In genomic region chr11:35165416-35166368, GRCh38 we compare ENCODE assay signal across 8 cellular contexts. TPM values are rescaled to one million over a fixed set of nuclear protein-coding genes. Genes with fewer than 3 reads are reported as not detected.
DNase-seq lines count a peak whose midpoint lies in the region; ATAC-seq and TF ChIP-seq lines count a peak whose summit lies in the region.

No MANE protein-coding gene starts in this region.

- H3K27ac ChIP-seq in muscle layer of duodenum (ENCODE audit: low read length) (peak overlapping the region; percentile 48), subcutaneous abdominal adipose tissue (ENCODE audit: low read depth, low read length) (peak overlapping the region; percentile 66), prostate gland (no peak overlapping the region)

- intact Hi-C loops in prostate gland (cut with DNase I), result no loop called here

- H3K27me3 ChIP-seq in muscle layer of duodenum (ENCODE audit: low read depth, low read length) (no peaks in the 10 kb centered on the region), subcutaneous abdominal adipose tissue (ENCODE audit: control insufficient read depth in 5 of 5, insufficient read depth in 4 of 5, low read length in 5 of 5) (no peaks in the 10 kb centered on the region), prostate gland (replicated peaks; ENCODE audit: insufficient read depth) (no peaks in the 10 kb centered on the region)

- H3K27ac Mint-ChIP-seq in T-helper 17 cell, result peak overlapping the region; percentile 99

- peak overlapping the region; percentile 79 for H3K4me3 Mint-ChIP-seq in T-helper 17 cell

- TF ChIP-seq CTCF in astrocyte of the cerebellum (IDR thresholded peaks at IDR 0.05; ENCODE audit: low read depth, low read length, missing control alignments), result no peak
- no peak for TF ChIP-seq CTCF in prostate gland (IDR thresholded peaks at IDR 0.05)

- H3K36me3 ChIP-seq in muscle layer of duodenum (ENCODE audit: control insufficient read depth in 1 of 2, insufficient read depth in 2 of 2, low read length in 2 of 2) (peaks cover 3 to 15% of the 10 kb centered on the region in 2 donors), subcutaneous abdominal adipose tissue (ENCODE audit: control insufficient read depth in 5 of 5, insufficient read depth in 5 of 5, low read length in 5 of 5) (no peaks in the 10 kb centered on the region), prostate gland (no peaks in the 10 kb centered on the region)

- H3K4me3 ChIP-seq in astrocyte of the cerebellum (ENCODE audit: low read depth, low read length), result no peak overlapping the region
- peak overlapping the region in 1 of 2 donors; percentile 5 for H3K4me3 ChIP-seq in muscle layer of duodenum (ENCODE audit: low read depth in 1 of 2, low read length in 2 of 2)
- H3K4me3 ChIP-seq in subcutaneous abdominal adipose tissue (ENCODE audit: low read depth in 1 of 5, low read length in 5 of 5), result peak overlapping the region in 1 of 5 donors; percentile 17
- no peak overlapping the region for H3K4me3 ChIP-seq in prostate gland

- TF ChIP-seq POLR2A in GM19099 (IDR thresholded peaks at IDR 0.05; ENCODE audit: extremely low read depth, insufficient read length, low read depth) (peak; percentile 30), prostate gland (IDR thresholded peaks at IDR 0.05) (no peak)

- peaks cover 28 to 60% of the 10 kb centered on the region in 2 donors for H3K4me1 ChIP-seq in muscle layer of duodenum (ENCODE audit: control insufficient read depth in 1 of 2, insufficient read depth in 2 of 2, low read length in 2 of 2)
- peaks cover 9 to 87% (median 76%) of the 10 kb centered on the region in 5 donors for H3K4me1 ChIP-seq in subcutaneous abdominal adipose tissue (ENCODE audit: control insufficient read depth in 5 of 5, insufficient read depth in 5 of 5, low read length in 5 of 5)
- H3K4me1 ChIP-seq in prostate gland (replicated peaks), result peaks cover 8% of the 10 kb centered on the region

- DNase-seq in T-helper 17 cell, result peak; percentile 60 to 82 (median 70)
- DNase-seq in astrocyte of the cerebellum (ENCODE audit: low read depth), result peak; percentile 58
- no peak for DNase-seq in NCI-H1092 (lab: John Stamatoyannopoulos, UW)
- no peak for DNase-seq in prostate gland (ENCODE audit: low spot score)

- no peaks in the 10 kb centered on the region for H3K36me3 Mint-ChIP-seq in T-helper 17 cell (ENCODE audit: low read depth)

- H3K9ac ChIP-seq in subcutaneous abdominal adipose tissue (ENCODE audit: low read length in 5 of 5), result no peak overlapping the region

- H3K27me3 Mint-ChIP-seq in T-helper 17 cell, result no peaks in the 10 kb centered on the region

- H3K4me1 Mint-ChIP-seq in T-helper 17 cell, result peaks cover 90% of the 10 kb centered on the region

- no peaks in the 10 kb centered on the region for H3K9me3 ChIP-seq in T-helper 17 cell (ENCODE audit: control insufficient read depth, low read length, poor library complexity, severe bottlenecking)
- no peaks in the 10 kb centered on the region for H3K9me3 ChIP-seq in muscle layer of duodenum (ENCODE audit: control insufficient read depth in 1 of 2, low read length in 2 of 2)
- no peaks in the 10 kb centered on the region for H3K9me3 ChIP-seq in subcutaneous abdominal adipose tissue (ENCODE audit: control insufficient read depth in 5 of 5, low read length in 5 of 5)
- no peaks in the 10 kb centered on the region for H3K9me3 ChIP-seq in prostate gland

- ATAC-seq in HG03135 (IDR thresholded peaks at IDR 0.05; ENCODE audit: unreplicated experiment), result peak; percentile 77
- peak; percentile 80 for ATAC-seq in T-helper 17 cell

- in situ Hi-C loops in astrocyte of the cerebellum (cut with HindIII; ENCODE audit: low sequenced_read_pairs), result loop anchor here (5.0 kb wide), 1 partner anchor 238 kb away; no protein-coding TSS in a partner anchor

- WGBS in prostate gland, result 76% methylated on average over 8 of the region's 8 CpGs

RNA-seq across cellular contexts. Expression of gene CD44, which starts 26.7 kb away (rescaled TPM):
- total RNA-seq in T-helper 17 cell (1,000 to 10,000 TPM; 1,118 to 1,497 TPM), prostate gland (100 to 1,000 TPM; 166 to 203 TPM)

Comparison
In these comparisons a context has a peak if more than half of its experiments do, and no peak if none do; other contexts are left out.
1. DNase-seq: peak in T-helper 17 cell (3 of 3) and astrocyte of the cerebellum (single experiment); none in NCI-H1092 (single experiment) and prostate gland (single experiment).
2. H3K27ac ChIP-seq: peak in muscle layer of duodenum (single experiment) and subcutaneous abdominal adipose tissue (single experiment); none in prostate gland (0 of 2).
3. RNA of gene CD44, which starts 26.7 kb away (total RNA-seq): 1,118 to 1,497 TPM in T-helper 17 cell; 166 to 203 TPM in prostate gland; every median in the first group is over 4 times any median in the second.